23 cellular contexts compared by ENCODE assay signal in genomic region chr22:44245438-44245837, GRCh38.
"Had no signal": no experiment of that assay in that cellular context is flagged by ENCODE, and none has a peak within 500 bp of the region (broad histone marks: within the 10 kb centered on the region; RNA-seq: fewer than 3 reads in every experiment).

No MANE protein-coding gene starts in this region.

- H3K27ac ChIP-seq: adrenal gland, breast epithelium, foreskin keratinocyte, left lung, pancreas, spleen, transverse colon, uterus had no signal

- H3K4me3 Mint-ChIP-seq: activated CD4-positive, alpha-beta T cell treated with anti-CD3 and anti-CD28 coated beads, Interleukin-2, amount 10 ng/mL, durations not matched to agents 24 days and 14 days; activated CD8-positive, alpha-beta T cell treated with anti-CD3 and anti-CD28 coated beads for 36 hours; activated T-cell treated with anti-CD3 and anti-CD28 coated beads, Interleukin-2, amount 50 U/mL, for 72 hours; naive thymus-derived CD8-positive, alpha-beta T cell; stimulated activated naive B cell treated with anti-CD40 and anti-IgM and Interleukin-4, amounts not matched to agents 10 μg/mL and 1 μg/mL and 100 μg/mL, for 72 hours; T-cell had no signal

- H3K4me1 Mint-ChIP-seq: activated CD4-positive, alpha-beta T cell treated with anti-CD3 and anti-CD28 coated beads, Interleukin-2, amount 10 ng/mL, durations not matched to agents 24 days and 14 days; naive thymus-derived CD8-positive, alpha-beta T cell; stimulated activated naive B cell treated with anti-CD40 and anti-IgM and Interleukin-4, amounts not matched to agents 10 μg/mL and 1 μg/mL and 100 μg/mL, for 72 hours; T-cell had no signal

- H3K27me3 ChIP-seq: adrenal gland, pancreas, transverse colon, uterus had no signal

- H3K27ac Mint-ChIP-seq: activated CD4-positive, alpha-beta T cell treated with anti-CD3 and anti-CD28 coated beads, Interleukin-2, amount 10 ng/mL, durations not matched to agents 24 days and 14 days; activated CD8-positive, alpha-beta T cell treated with anti-CD3 and anti-CD28 coated beads for 36 hours; activated T-cell treated with anti-CD3 and anti-CD28 coated beads, Interleukin-2, amount 50 U/mL, for 72 hours; naive thymus-derived CD8-positive, alpha-beta T cell; stimulated activated naive B cell treated with anti-CD40 and anti-IgM and Interleukin-4, amounts not matched to agents 10 μg/mL and 1 μg/mL and 100 μg/mL, for 72 hours; T-cell had no signal

- H3K9me3 ChIP-seq: adrenal gland, pancreas had no signal

- H3K4me3 ChIP-seq: adrenal gland, breast epithelium, left lung, pancreas, spleen, transverse colon, uterus had no signal

- H3K4me1 ChIP-seq: adrenal gland, breast epithelium, foreskin keratinocyte, left lung, pancreas, spleen, transverse colon, uterus had no signal

- H3K36me3 ChIP-seq: adrenal gland, breast epithelium, left lung, pancreas, spleen, transverse colon, uterus had no signal

- DNase-seq: activated CD4-positive, alpha-beta T cell treated with anti-CD3 and anti-CD28 coated beads, Interleukin-2, amount 10 ng/mL, durations not matched to agents 24 days and 14 days; activated CD8-positive, alpha-beta T cell treated with anti-CD3 and anti-CD28 coated beads for 36 hours; activated effector memory CD4-positive, alpha-beta T cell treated with anti-CD3 and anti-CD28 coated beads, Interleukin-2, amount 50 U/mL, for 16 hours; activated naive CD4-positive, alpha-beta T cell treated with anti-CD3 and anti-CD28 coated beads, Interleukin-2, amount 50 U/mL, for 16 hours; activated T-cell treated with anti-CD3 and anti-CD28 coated beads, Interleukin-2, amount 50 U/mL, for 72 hours; cerebellar nuclear complex; dermis blood vessel endothelial cell; effector memory CD4-positive, alpha-beta T cell; foreskin keratinocyte; glutamatergic neuron; left lung; mesenchymal stem cell; naive thymus-derived CD8-positive, alpha-beta T cell; pancreas; spleen; stimulated activated naive B cell treated with anti-CD40 and anti-IgM and Interleukin-4, amounts not matched to agents 10 μg/mL and 1 μg/mL and 100 μg/mL, for 72 hours; T-cell; T1000; transverse colon; uterus had no signal

- ATAC-seq: activated CD8-positive, alpha-beta T cell treated with anti-CD3 and anti-CD28 coated beads for 36 hours; activated T-cell treated with anti-CD3 and anti-CD28 coated beads, Interleukin-2, amount 50 U/mL, for 72 hours; foreskin keratinocyte; left lung; naive thymus-derived CD8-positive, alpha-beta T cell; pancreas; SK-N-SH treated with all-trans-retinoic acid at 6 μM for 48 hours; stimulated activated naive B cell treated with anti-CD40 and anti-IgM and Interleukin-4, amounts not matched to agents 10 μg/mL and 1 μg/mL and 100 μg/mL, for 72 hours; T-cell had no signal
